9 cellular contexts compared by ENCODE assay signal in genomic region chr19:11191273-11191755, GRCh38. TPM values are rescaled to one million over a fixed set of nuclear protein-coding genes. Genes with fewer than 3 reads are reported as not detected.
DNase-seq lines count a peak whose midpoint lies in the region; ATAC-seq, FAIRE-seq and TF ChIP-seq lines count a peak whose summit lies in the region.
"Had no signal": no experiment of that assay in that cellular context is flagged by ENCODE, and none has a peak within 500 bp of the region (broad histone marks: within the 10 kb centered on the region; RNA-seq: fewer than 3 reads in every experiment).

No MANE protein-coding gene starts in this region.

- no peak overlapping the region for H3K4me3 Mint-ChIP-seq in nephron progenitor cell

- TF ChIP-seq CTCF in A549 (IDR thresholded peaks at IDR 0.05) (no peak), cardiac fibroblast (IDR thresholded peaks at IDR 0.05; ENCODE audit: low read depth, low read length) (no peak), lower leg skin (IDR thresholded peaks at IDR 0.05) (no peak), nephron progenitor cell (IDR thresholded peaks at IDR 0.05) (no peak)

- TF ChIP-seq POLR2A in A549 (IDR thresholded peaks at IDR 0.05; ENCODE audit: low read length) (no peak), lower leg skin (IDR thresholded peaks at IDR 0.05) (no peak)

- no peaks in the 10 kb centered on the region for H3K9me3 ChIP-seq in A549
- H3K9me3 ChIP-seq: neutrophil had no signal

- H3K27me3 Mint-ChIP-seq in nephron progenitor cell (ENCODE audit: low read depth, poor library complexity) = no peaks in the 10 kb centered on the region

- no peak overlapping the region; the same call in 2 of the 3 replicates for H3K4me2 ChIP-seq in A549

- peaks cover 26% of the 10 kb centered on the region for H3K36me3 Mint-ChIP-seq in nephron progenitor cell (ENCODE audit: low read depth)

- peaks cover 38% of the 10 kb centered on the region for H3K4me1 ChIP-seq in A549

- TF ChIP-seq RAD21 in A549 (conservative IDR thresholded peaks at IDR 0.05 in 1 of 2, IDR thresholded peaks at IDR 0.05 in 1 of 2) = no peak

- FAIRE-seq in A549 (lab: Jason Lieb, UNC) = no peak

- CTCF ChIA-PET in A549 (lab: Yijun Ruan, JAX) = interaction anchor here (0.6 to 3.1 kb wide), 3 partner anchors 53 to 106 kb away, joined by 3 to 9 read pairs (median 4); no protein-coding TSS in a partner anchor

- no peaks in the 10 kb centered on the region for H3K9me3 Mint-ChIP-seq in nephron progenitor cell

- POLR2A ChIA-PET in A549 (lab: Yijun Ruan, JAX) = no interaction called here

- intact Hi-C loops in lower leg skin (cut with DNase I; ENCODE audit: low total_unique reads) = no loop called here

- peak; percentile 75 to 85 for ATAC-seq in A549

- H3K27ac Mint-ChIP-seq in nephron progenitor cell = no peak overlapping the region

- peaks cover 13% of the 10 kb centered on the region for H3K4me1 Mint-ChIP-seq in nephron progenitor cell

- H3K27ac ChIP-seq in A549 = no peak overlapping the region
- H3K27ac ChIP-seq: neutrophil had no signal

- H3K4me3 ChIP-seq in A549 = no peak overlapping the region
- H3K4me3 ChIP-seq in cardiac fibroblast (replicated peaks in 1 of 2; ENCODE audit: low read depth in 2 of 2, low read length in 2 of 2) = no peak overlapping the region
- no peak overlapping the region for H3K4me3 ChIP-seq in lower leg skin (ENCODE audit: low read depth, poor library complexity, severe bottlenecking)

- in situ Hi-C loops in G401 (cut with HindIII; ENCODE audit: low sequenced_read_pairs) = no loop called here

- WGBS in A549 (ENCODE audit: missing lambda C conversion rate) = 79% methylated on average over 4 of the region's 8 CpGs
- WGBS in lower leg skin, 2 donors = 39 to 45% methylated on average over 7 to 8 of the region's 8 CpGs

- no peak for TF ChIP-seq EP300 in A549 (IDR thresholded peaks at IDR 0.05)

- peak; percentile 51 to 67 for DNase-seq in A549 (ENCODE audit: low read depth in 1 of 2, low spot score in 1 of 2)
- peak; percentile 87 to 89 for DNase-seq in Kasumi-1 (lab: John Stamatoyannopoulos, UW)
- peak; percentile 74 to 87 for DNase-seq in cardiac fibroblast (ENCODE audit: low read depth in 2 of 2)
- peak; percentile 79 to 95 for DNase-seq in lower leg skin (ENCODE audit: low spot score in 2 of 2)
- DNase-seq in G401 (ENCODE audit: low spot score) = no peak
- DNase-seq in nephron progenitor cell = no peak
- DNase-seq in stimulated activated CD4-positive, alpha-beta T cell treated with anti-CD3 and anti-CD28 coated beads, Interleukin-4, amount 100 ng/mL, for 4 hours = no peak
- no peak for DNase-seq in SIG-M5 (lab: John Stamatoyannopoulos, UW)

TF ChIP-seq in A549, 52 proteins besides CTCF, POLR2A, EP300 and RAD21:
- TF ChIP-seq KDM1A (IDR thresholded peaks at IDR 0.05; ENCODE audit: low read depth) (no peak), RFX5 (IDR thresholded peaks at IDR 0.05) (no peak), PHF8 (IDR thresholded peaks at IDR 0.05; ENCODE audit: borderline replicate concordance, low read depth) (no peak), EHMT2 (IDR thresholded peaks at IDR 0.05; ENCODE audit: low read depth) (no peak), PBX3 (IDR thresholded peaks at IDR 0.05) (no peak), FOSL2 (IDR thresholded peaks at IDR 0.05) (no peak), FOSL2 (CRISPR knock-in tag; IDR thresholded peaks at IDR 0.05) (0 out of 2 replicates have a peak, but pooled peaks have one; percentile 17), FOSB (CRISPR knock-in tag; IDR thresholded peaks at IDR 0.05) (no peak), RARB (CRISPR knock-in tag; IDR thresholded peaks at IDR 0.05) (no peak), CBX8 (IDR thresholded peaks at IDR 0.05) (no peak), USF2 (IDR thresholded peaks at IDR 0.05) (peak; percentile 86), FOXS1 (CRISPR knock-in tag; IDR thresholded peaks at IDR 0.05) (no peak), POLR2AphosphoS2 (conservative IDR thresholded peaks at IDR 0.05; ENCODE audit: low read length) (no peak), KDM5A (IDR thresholded peaks at IDR 0.05) (no peak), MAZ (IDR thresholded peaks at IDR 0.05; ENCODE audit: borderline replicate concordance, low read depth, low read length) (no peak), SREBF2 (IDR thresholded peaks at IDR 0.05) (no peak)
- TF ChIP-seq, protein P1, sequence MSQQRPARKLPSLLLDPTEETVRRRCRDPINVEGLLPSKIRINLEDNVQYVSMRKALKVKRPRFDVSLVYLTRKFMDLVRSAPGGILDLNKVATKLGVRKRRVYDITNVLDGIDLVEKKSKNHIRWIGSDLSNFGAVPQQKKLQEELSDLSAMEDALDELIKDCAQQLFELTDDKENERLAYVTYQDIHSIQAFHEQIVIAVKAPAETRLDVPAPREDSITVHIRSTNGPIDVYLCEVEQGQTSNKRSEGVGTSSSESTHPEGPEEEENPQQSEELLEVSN (IDR thresholded peaks at IDR 0.05; ENCODE audit: borderline replicate concordance, low read depth) = no peak

RNA-seq across cellular contexts. Expression of gene KANK2, which starts 6.0 kb away (rescaled TPM):
- polyA plus RNA-seq in A549 (2011; rRNA removed) (20.5 and 35.5 TPM in 2 replicates), A549 (2017; fragmentation: RNase III; extraction: RNeasy Plus Mini Kit Qiagen cat#74134 plus additional on column Dnase treatment) (63.8 to 68.0 TPM (median 66.1 TPM) in 3 replicates)
- 42.9 and 53.3 TPM in 2 replicates for polyA plus RNA-seq in A549 (2012; cell fraction: cytosol; rRNA removed)
- polyA plus RNA-seq in A549 (2012; cell fraction: nucleus; rRNA removed) = 81.8 and 124 TPM in 2 replicates
- 45.0 and 60.0 TPM in 2 replicates for polyA minus RNA-seq in A549 (2011; rRNA and poly(A)+ RNA removed)
- total RNA-seq in lower leg skin = 100 to 1,000 TPM in 1 of 4 donors, 10 to 100 TPM in 3; 28.7 to 117 (median 77.7) TPM
- total RNA-seq in G401 (2014; rRNA removed; shearing (Covaris generic)) = 122 and 129 TPM in 2 replicates

RNA-seq across cellular contexts. Expression of gene SPC24, which starts 35.7 kb away (rescaled TPM):
- polyA plus RNA-seq in A549 (2011; rRNA removed) (16.3 and 16.5 TPM in 2 replicates), A549 (2017; fragmentation: RNase III; extraction: RNeasy Plus Mini Kit Qiagen cat#74134 plus additional on column Dnase treatment) (21.8 to 22.2 TPM (median 22.2 TPM) in 3 replicates)
- 26.0 and 27.2 TPM in 2 replicates for polyA plus RNA-seq in A549 (2012; cell fraction: cytosol; rRNA removed)
- polyA plus RNA-seq in A549 (2012; cell fraction: nucleus; rRNA removed) = 20.8 and 24.2 TPM in 2 replicates
- 19.3 and 22.3 TPM in 2 replicates for polyA minus RNA-seq in A549 (2011; rRNA and poly(A)+ RNA removed)
- 1 to 10 TPM in 2 of 4 donors, under 1 TPM in 2; 0.17 to 8.5 (median 0.82) TPM for total RNA-seq in lower leg skin
- total RNA-seq in G401 (2014; rRNA removed; shearing (Covaris generic)) = 74.0 and 74.7 TPM in 2 replicates

RNA-seq across cellular contexts. Expression of gene ANGPTL8, which starts 48.1 kb away (rescaled TPM):
- 0.12 TPM in 1 of 2 replicates, not detected in the other for polyA plus RNA-seq in A549 (2011; rRNA removed)
- polyA plus RNA-seq in A549 (2012; cell fraction: cytosol; rRNA removed) = 0.20 TPM in 1 of 2 replicates, not detected in the other
- polyA plus RNA-seq in A549 (2012; cell fraction: nucleus; rRNA removed) = 0.20 TPM in 1 of 2 replicates, not detected in the other
- polyA plus RNA-seq in A549 (2017; fragmentation: RNase III; extraction: RNeasy Plus Mini Kit Qiagen cat#74134 plus additional on column Dnase treatment) = 0.16 TPM in 1 of 3 replicates, not detected in the others
- polyA minus RNA-seq in A549 (2011; rRNA and poly(A)+ RNA removed) = not detected in 2 replicates
- total RNA-seq in lower leg skin = not detected
- total RNA-seq in G401 (2014; rRNA removed; shearing (Covaris generic)) = not detected in 2 replicates

Comparison
In these comparisons a context has a peak if more than half of its experiments do, and no peak if none do; other contexts are left out.
1. DNase-seq: peak in A549 (2 of 2), Kasumi-1 (2 of 2), cardiac fibroblast (2 of 2) and lower leg skin (2 of 2); none in G401 (single experiment), nephron progenitor cell (single experiment), stimulated activated CD4-positive, alpha-beta T cell treated with anti-CD3 and anti-CD28 coated beads, Interleukin-4, amount 100 ng/mL, for 4 hours (0 of 2) and SIG-M5 (single experiment).